Comparison of ENCODE assay signal across 16 cellular contexts in genomic region chrX:66203114-66203513, GRCh38. TPM values are rescaled to one million over a fixed set of nuclear protein-coding genes. Genes with fewer than 3 reads are reported as not detected.
A peak's percentile ranks its signal among the peaks of the same experiment; 100 is the strongest.
DNase-seq lines count a peak whose midpoint lies in the region; ATAC-seq and TF ChIP-seq lines count a peak whose summit lies in the region.
"Had no signal": no experiment of that assay in that cellular context is flagged by ENCODE, and none has a peak within 500 bp of the region (broad histone marks: within the 10 kb centered on the region; RNA-seq: fewer than 3 reads in every experiment).

No MANE protein-coding gene starts in this region.

- H3K4me3 ChIP-seq in GM12865 (ENCODE audit: low read depth, low read length): no peak overlapping the region
- H3K4me3 ChIP-seq: BLaER1 had no signal

- peak; percentile 6 for DNase-seq in GM12865 (ENCODE audit: low read depth)
- peak in 1 of 2 donors; percentile 16 for DNase-seq in left colon
- no peak for DNase-seq in DMS114 treated with DMSO at 0.1 percent for 48 hours (lab: John Stamatoyannopoulos, UW; ENCODE audit: unreplicated experiment)
- no peak for DNase-seq in ecto neural progenitor cell (ENCODE audit: low spot score)
- no peak for DNase-seq in naive thymus-derived CD8-positive, alpha-beta T cell
- DNase-seq: CD8-positive, alpha-beta memory T cell; GDM1; HFFc6; KBM-7; NCI-H1436 treated with DMSO at 0.1 percent for 48 hours; NCI-H2029 treated with DMSO at 0.1 percent for 48 hours; NCI-H510A treated with DMSO at 0.1 percent for 48 hours had no signal

- no peak overlapping the region for H3K27ac Mint-ChIP-seq in naive thymus-derived CD8-positive, alpha-beta T cell
- H3K27ac Mint-ChIP-seq: CD8-positive, alpha-beta memory T cell; HFFc6 had no signal

- H3K4me1 Mint-ChIP-seq in naive thymus-derived CD8-positive, alpha-beta T cell: peaks cover 8 to 21% (median 18%) of the 10 kb centered on the region in 4 donors

- POLR2A ChIA-PET in naive thymus-derived CD8-positive, alpha-beta T cell (lab: Charles Lee): no interaction called here

- intact Hi-C loops in left colon (cut with DNase I, micrococcal nuclease): no loop called here

- no peak for TF ChIP-seq CTCF in GM12865 (IDR thresholded peaks at IDR 0.05; ENCODE audit: insufficient read depth, low read depth, low read length, missing control alignments)

- H3K27me3 Mint-ChIP-seq in naive thymus-derived CD8-positive, alpha-beta T cell: no peaks in the 10 kb centered on the region

- H3K4me3 Mint-ChIP-seq in naive thymus-derived CD8-positive, alpha-beta T cell: no peak overlapping the region
- H3K4me3 Mint-ChIP-seq: CD8-positive, alpha-beta memory T cell; HFFc6 had no signal

- no peaks in the 10 kb centered on the region for H3K36me3 Mint-ChIP-seq in naive thymus-derived CD8-positive, alpha-beta T cell
- H3K36me3 Mint-ChIP-seq: CD8-positive, alpha-beta memory T cell had no signal

- ATAC-seq in GM19463 (IDR thresholded peaks at IDR 0.05; ENCODE audit: unreplicated experiment) (peak; percentile 40), HG03432 (IDR thresholded peaks at IDR 0.05; ENCODE audit: unreplicated experiment) (peak; percentile 48), left colon (peak; percentile 49)
- no peak for ATAC-seq in naive thymus-derived CD8-positive, alpha-beta T cell
- ATAC-seq: Panc1 had no signal

- H3K9me3 Mint-ChIP-seq in naive thymus-derived CD8-positive, alpha-beta T cell: no peaks in the 10 kb centered on the region
- H3K9me3 Mint-ChIP-seq: CD8-positive, alpha-beta memory T cell; HFFc6 had no signal

RNA-seq across cellular contexts. Expression of gene HEPH, which starts 39.1 kb away (rescaled TPM):
- 100 to 1,000 TPM; 241 to 301 TPM for total RNA-seq in left colon
- not detected for total RNA-seq in naive thymus-derived CD8-positive, alpha-beta T cell
- polyA plus RNA-seq in naive thymus-derived CD8-positive, alpha-beta T cell: 1 to 10 TPM in 1 of 3 donors, not detected in 2; 1.1 TPM
- total RNA-seq: CD8-positive, alpha-beta memory T cell; HFFc6 had no signal

Comparison
In these comparisons a context has a peak if more than half of its experiments do, and no peak if none do; other contexts are left out.
1. ATAC-seq: peak in GM19463 (single experiment), HG03432 (single experiment) and left colon (single experiment); none in naive thymus-derived CD8-positive, alpha-beta T cell (0 of 2).
2. RNA of gene HEPH, which starts 39.1 kb away (total RNA-seq): 241 to 301 TPM in left colon; not detected in naive thymus-derived CD8-positive, alpha-beta T cell; every median in the first group is over 100 times any median in the second.